ENCODE assay signal across 15 cellular contexts in genomic region chr5:54851449-54851848, GRCh38.
DNase-seq lines count a peak whose midpoint lies in the region; ATAC-seq and TF ChIP-seq lines count a peak whose summit lies in the region.
"Had no signal": no experiment of that assay in that cellular context is flagged by ENCODE, and none has a peak within 500 bp of the region (broad histone marks: within the 10 kb centered on the region; RNA-seq: fewer than 3 reads in every experiment).

No MANE protein-coding gene starts in this region.

- H3K27ac ChIP-seq in PC-9 (no peak overlapping the region), hepatocyte (no peak overlapping the region)

- H3K4me3 ChIP-seq in PC-9 (no peak overlapping the region), epithelial cell of esophagus (ENCODE audit: low read length) (no peak overlapping the region), hepatocyte (no peak overlapping the region)

- TF ChIP-seq CTCF in PC-9 (conservative IDR thresholded peaks at IDR 0.05) (no peak), epithelial cell of esophagus (IDR thresholded peaks at IDR 0.05; ENCODE audit: insufficient read depth, low read depth, low read length, missing control alignments) (no peak), hepatocyte (IDR thresholded peaks at IDR 0.05; ENCODE audit: poor library complexity) (no peak)

- H3K4me1 ChIP-seq in PC-9 (replicated peaks; ENCODE audit: insufficient read depth) (no peaks in the 10 kb centered on the region), hepatocyte (ENCODE audit: insufficient read depth) (no peaks in the 10 kb centered on the region)
- H3K4me1 ChIP-seq: BE2C, Caco-2 had no signal

- intact Hi-C loops in PC-9 (cut with micrococcal nuclease; ENCODE audit: unreplicated experiment): no loop called here

- WGBS in hepatocyte (ENCODE audit: low lambda C conversion rate, missing lambda C conversion rate): 85% methylated on average over 4 of the region's 4 CpGs

- H3K4me2 ChIP-seq in PC-9: no peak overlapping the region
- H3K4me2 ChIP-seq in hepatocyte: no peak overlapping the region

- H3K9me3 ChIP-seq in PC-9 (ENCODE audit: insufficient read depth, low read depth) (no peaks in the 10 kb centered on the region), hepatocyte (ENCODE audit: low read depth) (no peaks in the 10 kb centered on the region)
- H3K9me3 ChIP-seq: BE2C, Caco-2 had no signal

- CTCF ChIA-PET in PC-9 (lab: Charles Lee): no interaction called here

- H2AFZ ChIP-seq in PC-9 (0 out of 2 replicates have a peak overlapping the region, but pooled peaks have one; percentile 40), hepatocyte (no peak overlapping the region)

- POLR2A ChIA-PET in PC-9 (lab: Charles Lee; ENCODE audit: unreplicated experiment): no interaction called here

- H3K9me2 ChIP-seq in PC-9 (ENCODE audit: insufficient read depth) (no peaks in the 10 kb centered on the region), hepatocyte (replicated peaks; ENCODE audit: insufficient read depth) (no peaks in the 10 kb centered on the region)

- H4K20me1 ChIP-seq in PC-9 (ENCODE audit: insufficient read depth) (no peaks in the 10 kb centered on the region), hepatocyte (ENCODE audit: insufficient read depth, poor library complexity, severe bottlenecking) (no peaks in the 10 kb centered on the region)

- BruUV-seq in PC-9 (replicated peaks; lab: Mats Ljungman, UMichigan): no TSS peak

- H3K36me3 ChIP-seq in PC-9 (ENCODE audit: low read depth): no peaks in the 10 kb centered on the region
- H3K36me3 ChIP-seq in hepatocyte (replicated peaks; ENCODE audit: insufficient read depth, low read depth): no peaks in the 10 kb centered on the region
- H3K36me3 ChIP-seq: BE2C had no signal

- no peaks in the 10 kb centered on the region for H3K79me2 ChIP-seq in PC-9 (ENCODE audit: low read depth)
- H3K79me2 ChIP-seq in hepatocyte: no peaks in the 10 kb centered on the region

- no peaks in the 10 kb centered on the region for H3F3A ChIP-seq in PC-9 (ENCODE audit: insufficient read depth, low read depth)

- H3K27me3 ChIP-seq in PC-9 (ENCODE audit: insufficient read depth, low read depth) (no peaks in the 10 kb centered on the region), hepatocyte (no peaks in the 10 kb centered on the region)
- H3K27me3 ChIP-seq: BE2C had no signal

- DNase-seq in M059J (ENCODE audit: low read depth) (peak; percentile 24), PC-9 (no peak), epithelial cell of esophagus (ENCODE audit: low read depth) (peak; percentile 76), putamen (ENCODE audit: low spot score) (peak; percentile 74), COR-L47 (lab: John Stamatoyannopoulos, UW) (no peak), hepatocyte (ENCODE audit: low spot score) (no peak), HT-29 (ENCODE audit: low spot score) (no peak)
- DNase-seq: ACHN; BE2C; C1 segment of cervical spinal cord; Caco-2; CD4-positive, CD25-positive, alpha-beta regulatory T cell; CD8-positive, alpha-beta memory T cell; H9 had no signal

- ATAC-seq in GM19463 (IDR thresholded peaks at IDR 0.05; ENCODE audit: unreplicated experiment): no peak

Comparison
In these comparisons a context has a peak if more than half of its experiments do, and no peak if none do; other contexts are left out.
1. DNase-seq: peak in M059J (single experiment), epithelial cell of esophagus (single experiment) and putamen (single experiment); none in PC-9 (0 of 2), COR-L47 (single experiment), hepatocyte (single experiment) and HT-29 (single experiment).